In genomic region chr2:226873051-226873620, GRCh38 we compare ENCODE assay signal across 8 cellular contexts. TPM values are rescaled to one million over a fixed set of nuclear protein-coding genes. Genes with fewer than 3 reads are reported as not detected.
DNase-seq lines count a peak whose midpoint lies in the region; ATAC-seq lines count a peak whose summit lies in the region.

No MANE protein-coding gene starts in this region.

- intact Hi-C loops in aorta (cut with DNase I), result no loop called here

- peaks cover 0 to 2% of the 10 kb centered on the region in 2 donors for H3K4me1 ChIP-seq in aorta (ENCODE audit: control insufficient read depth in 1 of 2, insufficient read depth in 2 of 2, low read length in 2 of 2)

- no peak overlapping the region for H3K4me3 ChIP-seq in aorta (ENCODE audit: low read length in 2 of 2)

- peak; percentile 75 for DNase-seq in EL
- peak; percentile 33 to 43 for DNase-seq in activated T-cell treated with anti-CD3 and anti-CD28 coated beads, Interleukin-2, amount 50 U/mL, for 48 hours
- DNase-seq in aorta, result no peak
- DNase-seq in medulla oblongata (ENCODE audit: extremely low spot score), result no peak
- DNase-seq in SHP77 (lab: John Stamatoyannopoulos, UW), result no peak

- no peaks in the 10 kb centered on the region for H3K27me3 ChIP-seq in aorta (ENCODE audit: control insufficient read depth in 1 of 2, insufficient read depth in 2 of 2, low read length in 1 of 2)

- no peaks in the 10 kb centered on the region for H3K9me3 ChIP-seq in aorta (ENCODE audit: control insufficient read depth, low read length)

- 74% methylated on average over 2 of the region's 2 CpGs for WGBS in aorta, 2 donors

- H3K36me3 ChIP-seq in aorta (ENCODE audit: control insufficient read depth in 1 of 2, insufficient read depth in 2 of 2, low read length in 1 of 2), result peaks cover 0 to 4% of the 10 kb centered on the region in 2 donors

- ATAC-seq in GM19463 (IDR thresholded peaks at IDR 0.05; ENCODE audit: unreplicated experiment), result peak; percentile 61
- peak; percentile 69 for ATAC-seq in HG03280 (IDR thresholded peaks at IDR 0.05; ENCODE audit: unreplicated experiment)
- ATAC-seq in aorta (ENCODE audit: low FRiP score), result no peak
- no peak for ATAC-seq in HG03039 (IDR thresholded peaks at IDR 0.05; ENCODE audit: unreplicated experiment)

- no peak overlapping the region for H3K27ac ChIP-seq in aorta (ENCODE audit: low read depth in 1 of 2, low read length in 2 of 2)

RNA-seq across cellular contexts. Expression of gene RHBDD1, which starts 37.3 kb away (rescaled TPM):
- 10 to 100 TPM; 35.6 to 39.2 TPM for total RNA-seq in aorta
- 1 to 10 TPM; 6.0 to 8.4 TPM for polyA plus RNA-seq in aorta

Comparison
In these comparisons a context has a peak if more than half of its experiments do, and no peak if none do; other contexts are left out.
1. DNase-seq: peak in EL (single experiment) and activated T-cell treated with anti-CD3 and anti-CD28 coated beads, Interleukin-2, amount 50 U/mL, for 48 hours (2 of 2); none in aorta (0 of 2), medulla oblongata (single experiment) and SHP77 (0 of 2).
2. ATAC-seq: peak in GM19463 (single experiment) and HG03280 (single experiment); none in aorta (single experiment) and HG03039 (single experiment).